In genomic region chr10:94546616-94547175, GRCh38 we compare ENCODE assay signal across 8 cellular contexts. TPM values are rescaled to one million over a fixed set of nuclear protein-coding genes. Genes with fewer than 3 reads are reported as not detected.
DNase-seq lines count a peak whose midpoint lies in the region; ATAC-seq, FAIRE-seq and TF ChIP-seq lines count a peak whose summit lies in the region.

No MANE protein-coding gene starts in this region.

- no peaks in the 10 kb centered on the region for H3K36me3 Mint-ChIP-seq in memory B cell

- peak overlapping the region; percentile 98 for H3K4me2 ChIP-seq in K562 (ENCODE audit: insufficient read depth, low read length)

- H3K4me3 Mint-ChIP-seq in memory B cell, result peak overlapping the region; percentile 99

- H3K27ac ChIP-seq in KOPT-K1 (ENCODE audit: low read depth, low read length, poor library complexity, severe bottlenecking) (peak overlapping the region; percentile 95), K562 (ENCODE audit: extremely low read depth, low read depth, low read length) (peak overlapping the region; percentile 76; the same call in 1 of the 3 replicates)

- H2AFZ ChIP-seq in K562 (ENCODE audit: low read depth, low read length), result peak overlapping the region; percentile 97; the same call in 1 of the 2 replicates

- H3K36me3 ChIP-seq in KOPT-K1 (ENCODE audit: insufficient read depth, low read length), result peaks cover 48% of the 10 kb centered on the region
- peaks cover 21% of the 10 kb centered on the region; the same call in 1 of the 3 replicates for H3K36me3 ChIP-seq in K562 (ENCODE audit: control insufficient read depth, insufficient read depth, low read length)

- no peak for TF ChIP-seq CTCF in K562 (IDR thresholded peaks at IDR 0.05 in 2 of 3, conservative IDR thresholded peaks at IDR 0.05 in 1 of 3; ENCODE audit: insufficient read depth in 2 of 3, low read depth in 1 of 3, low read length in 3 of 3)

- POLR2A ChIA-PET in K562 (lab: Yijun Ruan, JAX), result interaction anchor here (1.1 to 1.4 kb wide), 3 partner anchors 11 to 16 kb away, joined by 3 to 6 read pairs (median 4); no protein-coding TSS in a partner anchor

- BruUV-seq in K562 (replicated peaks; lab: Mats Ljungman, UMichigan), result no TSS peak

- peak overlapping the region; percentile 93 for H3K4me3 ChIP-seq in K562

- no peak for TF ChIP-seq EP300 in K562 (IDR thresholded peaks at IDR 0.05; ENCODE audit: low read length)

- ATAC-seq in K562 (no peak), memory B cell (ENCODE audit: low read depth) (no peak), GM19467 (IDR thresholded peaks at IDR 0.05; ENCODE audit: unreplicated experiment) (no peak), HG02759 (IDR thresholded peaks at IDR 0.05; ENCODE audit: unreplicated experiment) (no peak), HG03460 (IDR thresholded peaks at IDR 0.05; ENCODE audit: unreplicated experiment) (no peak)

- no peaks in the 10 kb centered on the region for H3K27me3 Mint-ChIP-seq in memory B cell

- no peaks in the 10 kb centered on the region for H3K9me3 Mint-ChIP-seq in memory B cell

- CTCF ChIA-PET in K562 (lab: Yijun Ruan, JAX; ENCODE audit: low intra/inter-chr PET ratio), result no interaction called here

- in situ Hi-C loops in K562 (cut with MboI), result no loop called here

- 6% methylated on average over 4 of the region's 4 CpGs for WGBS in K562 (ENCODE audit: insufficient coverage, low coverage, missing lambda C conversion rate)

- H3K4me1 ChIP-seq in K562 (replicated peaks in 1 of 2; ENCODE audit: control insufficient read depth in 2 of 2, insufficient read depth in 2 of 2, low read length in 2 of 2), result peaks cover 6 to 10% of the 10 kb centered on the region in 2 experiments; a peak in 4 of 5 replicates

- no peaks in the 10 kb centered on the region for H4K20me1 ChIP-seq in K562 (replicated peaks; ENCODE audit: control insufficient read depth, insufficient read depth, low read length)

- no peak for TF ChIP-seq RAD21 in K562 (CRISPR knock-in tag; conservative IDR thresholded peaks at IDR 0.05 in 1 of 2, IDR thresholded peaks at IDR 0.05 in 1 of 2)

- H3K27ac Mint-ChIP-seq in memory B cell, result peak overlapping the region; percentile 90

- peaks cover 14% of the 10 kb centered on the region for H3K4me1 Mint-ChIP-seq in memory B cell

- peak; percentile 44 for DNase-seq in DMS 273 (lab: John Stamatoyannopoulos, UW; ENCODE audit: unreplicated experiment)
- DNase-seq in DMS 273 treated with DMSO at 0.1 percent for 48 hours (lab: John Stamatoyannopoulos, UW), result no peak
- peak in 2 of 4 experiments; percentile 10 to 13 for DNase-seq in K562 (ENCODE audit: extremely low read depth in 1 of 4, low spot score in 3 of 4)
- no peak for DNase-seq in memory B cell (ENCODE audit: low spot score in 2 of 2)

- H3K79me2 ChIP-seq in K562 (ENCODE audit: control insufficient read depth, insufficient read depth, low read length), result peaks cover 35% of the 10 kb centered on the region

- H3K9me3 ChIP-seq in KOPT-K1 (ENCODE audit: insufficient read depth, low read length, poor library complexity, severe bottlenecking) (no peaks in the 10 kb centered on the region), K562 (replicated peaks; ENCODE audit: control insufficient read depth, insufficient read depth, low read depth, low read length) (no peaks in the 10 kb centered on the region)

- no peak for FAIRE-seq in K562 (lab: Jason Lieb, UNC)

- no peaks in the 10 kb centered on the region for H3K27me3 ChIP-seq in K562 (ENCODE audit: control insufficient read depth in 2 of 2, insufficient read depth in 2 of 2, low read length in 2 of 2)

- TF ChIP-seq POLR2A in K562 (conservative IDR thresholded peaks at IDR 0.05), result no peak

- peak overlapping the region; percentile 90 to 96 for H3K9ac ChIP-seq in K562 (ENCODE audit: insufficient read depth in 1 of 2, low read depth in 2 of 2, low read length in 2 of 2)

- intact Hi-C loops in K562 (cut with micrococcal nuclease), result no loop called here

- no peaks in the 10 kb centered on the region for H3K9me1 ChIP-seq in K562 (ENCODE audit: control insufficient read depth, insufficient read depth, low read length)

TF ChIP-seq in K562, 482 proteins besides CTCF, POLR2A, EP300 and RAD21:
- TF ChIP-seq HOXB6 (CRISPR knock-in tag; IDR thresholded peaks at IDR 0.05; ENCODE audit: borderline replicate concordance), result no peak
- TF ChIP-seq ZNF165 (CRISPR knock-in tag; IDR thresholded peaks at IDR 0.05; ENCODE audit: borderline replicate concordance), result no peak
- TF ChIP-seq IRF2 (CRISPR knock-in tag; IDR thresholded peaks at IDR 0.05), result no peak
- no peak for TF ChIP-seq MYC (IDR thresholded peaks at IDR 0.05; ENCODE audit: low read depth, low read length)
- TF ChIP-seq MYC (CRISPR knock-in tag; IDR thresholded peaks at IDR 0.05; ENCODE audit: borderline replicate concordance, low read depth), result no peak
- TF ChIP-seq ZNF830 (CRISPR knock-in tag; IDR thresholded peaks at IDR 0.05), result no peak
- TF ChIP-seq COPS2 (conservative IDR thresholded peaks at IDR 0.05), result no peak
- no peak for TF ChIP-seq RBM25 (IDR thresholded peaks at IDR 0.05; ENCODE audit: low read depth, low read length, severe bottlenecking)
- no peak for TF ChIP-seq ZFX (CRISPR knock-in tag; IDR thresholded peaks at IDR 0.05)
- TF ChIP-seq PTTG1 (tag; IDR thresholded peaks at IDR 0.05; ENCODE audit: low read depth), result no peak
- TF ChIP-seq ZNF3 (CRISPR knock-in tag; IDR thresholded peaks at IDR 0.05), result no peak
- TF ChIP-seq TEAD4 (IDR thresholded peaks at IDR 0.05; ENCODE audit: low read length), result no peak
- no peak for TF ChIP-seq TEAD4 (CRISPR knock-in tag; IDR thresholded peaks at IDR 0.05; ENCODE audit: borderline replicate concordance)
- TF ChIP-seq, protein P1, sequence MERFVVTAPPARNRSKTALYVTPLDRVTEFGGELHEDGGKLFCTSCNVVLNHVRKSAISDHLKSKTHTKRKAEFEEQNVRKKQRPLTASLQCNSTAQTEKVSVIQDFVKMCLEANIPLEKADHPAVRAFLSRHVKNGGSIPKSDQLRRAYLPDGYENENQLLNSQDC (CRISPR knock-in tag; IDR thresholded peaks at IDR 0.05), result no peak
- no peak for TF ChIP-seq ZKSCAN8 (CRISPR knock-in tag; IDR thresholded peaks at IDR 0.05)
- no peak for TF ChIP-seq PRDM10 (IDR thresholded peaks at IDR 0.05; ENCODE audit: partially characterized antibody)
- TF ChIP-seq SAFB2 (IDR thresholded peaks at IDR 0.05; ENCODE audit: borderline replicate concordance, low read depth, low read length, severe bottlenecking), result no peak

RNA-seq across cellular contexts. Expression of gene HELLS, which starts 1.1 kb away (rescaled TPM):
- total RNA-seq in K562 (2011; cell fraction: chromatin; rRNA removed; ENCODE audit: low replicate concordance), result 77.0 and 189 TPM in 2 replicates
- total RNA-seq in K562 (2011; cell fraction: nucleolus; rRNA removed), result 33.5 and 57.8 TPM in 2 replicates
- total RNA-seq in K562 (2011; cell fraction: nucleoplasm; rRNA removed), result 110 and 174 TPM in 2 replicates
- total RNA-seq in K562 (2014; rRNA removed), result 28.6 and 39.9 TPM in 2 replicates
- 52.1 and 55.5 TPM in 2 replicates for total RNA-seq in K562 (2014; rRNA removed; fragmentation: Illumina TruSeq; extraction: Trizol)
- total RNA-seq in K562 (2015; rRNA removed; fragmentation: Illumina TruSeq; extraction: Trizol), result 43.7 and 46.3 TPM in 2 replicates
- 40.8 and 45.7 TPM in 2 replicates for total RNA-seq in K562 (2021)
- polyA plus RNA-seq in K562 (2011; rRNA removed), result 19.6 and 24.7 TPM in 2 replicates
- 8.1 and 14.9 TPM in 2 replicates for polyA plus RNA-seq in K562 (2011; cell fraction: cytosol; rRNA removed)
- polyA plus RNA-seq in K562 (2011; cell fraction: nucleus; rRNA removed), result 26.8 and 29.4 TPM in 2 replicates
- 8.1 and 11.8 TPM in 2 replicates for polyA plus RNA-seq in K562 (2012)
- polyA plus RNA-seq in K562 (2014; fragmentation: Illumina TruSeq; extraction: Trizol), result 14.3 and 15.4 TPM in 2 replicates
- 10 to 100 TPM in 1 of 2 experiments, 1 to 10 TPM in 1; 8.8 to 12.1 TPM for polyA plus RNA-seq in K562 (2014; fragmentation: Nextera tagmentation; extraction: Ambion mirVana)
- 23.9 and 24.5 TPM in 2 replicates for polyA plus RNA-seq in K562 (2014; rRNA removed)
- 38.9 and 46.0 TPM in 2 replicates for polyA minus RNA-seq in K562 (2011; rRNA and poly(A)+ RNA removed)
- 20.0 and 23.8 TPM in 2 replicates for polyA minus RNA-seq in K562 (2011; cell fraction: cytosol; rRNA and poly(A)+ RNA removed)
- polyA minus RNA-seq in K562 (2011; cell fraction: nucleus; rRNA and poly(A)+ RNA removed), result 33.5 and 38.9 TPM in 2 replicates
